Comparison of ENCODE assay signal across 8 cellular contexts in the genomic region with DNA sequence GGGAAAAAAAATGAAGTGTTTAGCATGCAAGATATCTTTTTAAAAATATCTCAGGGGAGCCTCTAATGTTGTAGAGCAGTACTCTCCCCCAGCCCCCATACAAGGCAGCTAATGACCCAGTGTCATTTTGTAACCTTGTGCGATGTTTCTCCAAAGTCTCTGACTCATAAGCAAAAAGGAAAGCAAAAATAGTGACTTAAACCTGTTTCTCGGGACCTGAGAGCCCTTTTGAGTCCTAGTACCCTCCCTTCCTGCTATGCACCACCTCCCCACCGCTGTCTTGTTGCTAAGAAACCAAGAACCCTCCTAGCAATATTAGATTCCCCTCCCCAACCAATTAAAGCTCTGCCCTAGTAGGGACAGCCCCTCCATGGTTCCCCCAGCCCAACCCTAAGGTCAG. TPM values are rescaled to one million over a fixed set of nuclear protein-coding genes. Genes with fewer than 3 reads are reported as not detected.
DNase-seq lines count a peak whose midpoint lies in the region; ATAC-seq and TF ChIP-seq lines count a peak whose summit lies in the region.

No MANE protein-coding gene starts in this region.

- H3K27ac ChIP-seq in HEK293 (ENCODE audit: extremely low read depth, low read depth, low read length) = no peak overlapping the region
- H3K27ac ChIP-seq in foreskin keratinocyte = no peak overlapping the region
- H3K27ac ChIP-seq in aorta (ENCODE audit: low read depth in 1 of 2, low read length in 2 of 2) = no peak overlapping the region

- H3K27me3 ChIP-seq in foreskin keratinocyte (no peaks in the 10 kb centered on the region), aorta (ENCODE audit: control insufficient read depth in 1 of 2, insufficient read depth in 2 of 2, low read length in 1 of 2) (no peaks in the 10 kb centered on the region)

- H3K27ac Mint-ChIP-seq in CD14-positive monocyte (no peak overlapping the region), immature natural killer cell (no peak overlapping the region)

- H3K36me3 Mint-ChIP-seq in CD14-positive monocyte = no peaks in the 10 kb centered on the region
- H3K36me3 Mint-ChIP-seq in immature natural killer cell = no peaks in the 10 kb centered on the region

- H3K4me3 ChIP-seq in HEK293 (ENCODE audit: low read depth, low read length) (no peak overlapping the region), aorta (ENCODE audit: low read length in 2 of 2) (no peak overlapping the region)

- DNase-seq in RPMI7951 (ENCODE audit: low read depth) (peak; percentile 15), foreskin keratinocyte (no peak), aorta (no peak), anterior cingulate cortex (lab: John Stamatoyannopoulos, UW) (no peak), CD14-positive monocyte (ENCODE audit: low spot score) (no peak), immature natural killer cell (no peak)

- H3K9me3 Mint-ChIP-seq in CD14-positive monocyte (peaks cover 0 to 2% (median 0%) of the 10 kb centered on the region in 7 donors), immature natural killer cell (no peaks in the 10 kb centered on the region)

- POLR2A ChIA-PET in HEK293 (lab: Yijun Ruan, JAX) = no interaction called here

- H3K9me3 ChIP-seq in HEK293 (ENCODE audit: control insufficient read depth, insufficient read depth, low read depth, low read length) (no peaks in the 10 kb centered on the region), aorta (ENCODE audit: control insufficient read depth, low read length) (no peaks in the 10 kb centered on the region)

- TF ChIP-seq CTCF in HEK293 (tag by site-specific recombination; IDR thresholded peaks at IDR 0.05) (no peak), foreskin keratinocyte (conservative IDR thresholded peaks at IDR 0.05) (no peak), CD14-positive monocyte (IDR thresholded peaks at IDR 0.05) (no peak)

- ATAC-seq in GM18508 (IDR thresholded peaks at IDR 0.05; ENCODE audit: insufficient read depth, unreplicated experiment) = peak; percentile 83
- ATAC-seq in foreskin keratinocyte = peak; percentile 17
- no peak for ATAC-seq in aorta (ENCODE audit: low FRiP score)

- H3K4me1 Mint-ChIP-seq in CD14-positive monocyte (peaks cover 29% of the 10 kb centered on the region), immature natural killer cell (peaks cover 19 to 21% of the 10 kb centered on the region in 2 donors)

- H3K4me1 ChIP-seq in HEK293 (ENCODE audit: control insufficient read depth, insufficient read depth, low read length) (no peaks in the 10 kb centered on the region), foreskin keratinocyte (peaks cover 30% of the 10 kb centered on the region), aorta (ENCODE audit: control insufficient read depth in 1 of 2, insufficient read depth in 2 of 2, low read length in 2 of 2) (no peaks in the 10 kb centered on the region)

- H3K4me3 Mint-ChIP-seq in CD14-positive monocyte = no peak overlapping the region
- no peak overlapping the region for H3K4me3 Mint-ChIP-seq in immature natural killer cell

- peaks cover 4 to 5% (median 4%) of the 10 kb centered on the region in 3 donors for H3K27me3 Mint-ChIP-seq in CD14-positive monocyte (ENCODE audit: low read depth in 3 of 3)
- H3K27me3 Mint-ChIP-seq in immature natural killer cell (ENCODE audit: low read depth in 3 of 3) = peaks cover 2 to 3% (median 2%) of the 10 kb centered on the region in 3 donors

- WGBS in aorta, 2 donors = 33 to 42% methylated on average over 3 of the region's 3 CpGs

- intact Hi-C loops in aorta (cut with DNase I) (no loop called here), CD14-positive monocyte (cut with micrococcal nuclease) (no loop called here)

- CTCF ChIA-PET in HEK293 (lab: Yijun Ruan, JAX) = interaction anchor here (0.9 to 2.1 kb wide), 2 partner anchors 10 to 26 kb away, joined by 4 to 11 read pairs; no protein-coding TSS in a partner anchor

- no peaks in the 10 kb centered on the region for H3K36me3 ChIP-seq in HEK293 (ENCODE audit: control insufficient read depth in 2 of 2, insufficient read depth in 1 of 2, low read length in 2 of 2)
- no peaks in the 10 kb centered on the region for H3K36me3 ChIP-seq in aorta (ENCODE audit: control insufficient read depth in 1 of 2, insufficient read depth in 2 of 2, low read length in 1 of 2)

TF ChIP-seq in HEK293, 187 proteins besides CTCF, POLR2A, EP300 and RAD21:
- TF ChIP-seq GLI4 (tag by site-specific recombination; IDR thresholded peaks at IDR 0.05) (no peak), ZNF341 (tag by site-specific recombination; IDR thresholded peaks at IDR 0.05; ENCODE audit: low read depth) (peak; percentile 96)
- TF ChIP-seq, protein P1, sequence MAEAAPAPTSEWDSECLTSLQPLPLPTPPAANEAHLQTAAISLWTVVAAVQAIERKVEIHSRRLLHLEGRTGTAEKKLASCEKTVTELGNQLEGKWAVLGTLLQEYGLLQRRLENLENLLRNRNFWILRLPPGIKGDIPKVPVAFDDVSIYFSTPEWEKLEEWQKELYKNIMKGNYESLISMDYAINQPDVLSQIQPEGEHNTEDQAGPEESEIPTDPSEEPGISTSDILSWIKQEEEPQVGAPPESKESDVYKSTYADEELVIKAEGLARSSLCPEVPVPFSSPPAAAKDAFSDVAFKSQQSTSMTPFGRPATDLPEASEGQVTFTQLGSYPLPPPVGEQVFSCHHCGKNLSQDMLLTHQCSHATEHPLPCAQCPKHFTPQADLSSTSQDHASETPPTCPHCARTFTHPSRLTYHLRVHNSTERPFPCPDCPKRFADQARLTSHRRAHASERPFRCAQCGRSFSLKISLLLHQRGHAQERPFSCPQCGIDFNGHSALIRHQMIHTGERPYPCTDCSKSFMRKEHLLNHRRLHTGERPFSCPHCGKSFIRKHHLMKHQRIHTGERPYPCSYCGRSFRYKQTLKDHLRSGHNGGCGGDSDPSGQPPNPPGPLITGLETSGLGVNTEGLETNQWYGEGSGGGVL (tag by site-specific recombination; IDR thresholded peaks at IDR 0.05) = 0 out of 2 replicates have a peak, but pooled peaks have one; percentile 10

RNA-seq across cellular contexts. Expression of a gene that starts 2.8 kb away (rescaled TPM):
- 0.29 TPM in 1 of 2 replicates, not detected in the other for total RNA-seq in RPMI7951 (2014; rRNA removed; shearing (Covaris generic))
- total RNA-seq in foreskin keratinocyte (7.8 and 13.7 TPM in 2 replicates), aorta (1 to 10 TPM; 1.3 to 1.8 TPM)
- polyA plus RNA-seq in foreskin keratinocyte (5.3 and 10.1 TPM in 2 replicates), aorta (1 to 10 TPM in 1 of 2 donors, under 1 TPM in 1; 0.77 to 1.0 TPM), CD14-positive monocyte (not detected), immature natural killer cell (under 1 TPM in 1 of 3 donors, not detected in 2; 1.00 TPM)

RNA-seq across cellular contexts. Expression of a gene that starts 21.5 kb away (rescaled TPM):
- total RNA-seq in RPMI7951 (2014; rRNA removed; shearing (Covaris generic)) = not detected in 2 replicates
- total RNA-seq in foreskin keratinocyte (124 and 225 TPM in 2 replicates), aorta (not detected)
- polyA plus RNA-seq in foreskin keratinocyte (127 and 203 TPM in 2 replicates), aorta (1 to 10 TPM; 1.5 to 1.9 TPM), CD14-positive monocyte (not detected), immature natural killer cell (not detected)

RNA-seq across cellular contexts. Expression of a gene that starts 32.4 kb away (rescaled TPM):
- total RNA-seq in RPMI7951 (2014; rRNA removed; shearing (Covaris generic)) = 10.0 and 11.1 TPM in 2 replicates
- total RNA-seq in foreskin keratinocyte (37.3 and 41.0 TPM in 2 replicates), aorta (10 to 100 TPM; 32.1 to 42.3 TPM)
- polyA plus RNA-seq in foreskin keratinocyte (31.2 and 33.2 TPM in 2 replicates), aorta (10 to 100 TPM; 12.1 to 39.2 TPM), CD14-positive monocyte (10 to 100 TPM; 20.6 to 21.2 TPM), immature natural killer cell (10 to 100 TPM; 50.5 to 54.2 (median 54.1) TPM)

RNA-seq across cellular contexts. Expression of a gene that starts 35.9 kb away (rescaled TPM):
- 15.5 and 20.5 TPM in 2 replicates for total RNA-seq in RPMI7951 (2014; rRNA removed; shearing (Covaris generic))
- 33.8 and 53.6 TPM in 2 replicates for total RNA-seq in foreskin keratinocyte
- 25.1 and 46.4 TPM in 2 replicates for polyA plus RNA-seq in foreskin keratinocyte
- total RNA-seq in aorta = 10 to 100 TPM; 27.8 to 41.9 TPM
- 10 to 100 TPM; 16.7 to 64.0 TPM for polyA plus RNA-seq in aorta
- polyA plus RNA-seq in CD14-positive monocyte = 10 to 100 TPM in 1 of 2 donors, 1 to 10 TPM in 1; 9.3 to 12.2 TPM
- polyA plus RNA-seq in immature natural killer cell = 10 to 100 TPM in 1 of 3 donors, 1 to 10 TPM in 2; 9.8 to 23.0 (median 9.9) TPM

RNA-seq across cellular contexts. Expression of a gene that starts 42.4 kb away (rescaled TPM):
- total RNA-seq in RPMI7951 (2014; rRNA removed; shearing (Covaris generic)) = not detected in 2 replicates
- total RNA-seq in foreskin keratinocyte = not detected in 2 replicates
- polyA plus RNA-seq in foreskin keratinocyte = not detected in 2 replicates
- total RNA-seq in aorta = under 1 TPM in 1 of 2 donors, not detected in 1; 0.57 TPM
- polyA plus RNA-seq in aorta = 1 to 10 TPM in 1 of 2 donors, under 1 TPM in 1; 0.20 to 2.3 TPM
- polyA plus RNA-seq in CD14-positive monocyte = not detected
- not detected for polyA plus RNA-seq in immature natural killer cell

Comparison
In these comparisons a context has a peak if more than half of its experiments do, and no peak if none do; other contexts are left out.
1. RNA of a gene that starts 21.5 kb away (polyA plus RNA-seq): 127 to 203 TPM in foreskin keratinocyte; 1.5 to 1.9 TPM in aorta, not detected in CD14-positive monocyte and not detected in immature natural killer cell; every median in the first group is over 10 times any median in the second.